Comparison of ENCODE assay signal across 8 cellular contexts in the genomic region with DNA sequence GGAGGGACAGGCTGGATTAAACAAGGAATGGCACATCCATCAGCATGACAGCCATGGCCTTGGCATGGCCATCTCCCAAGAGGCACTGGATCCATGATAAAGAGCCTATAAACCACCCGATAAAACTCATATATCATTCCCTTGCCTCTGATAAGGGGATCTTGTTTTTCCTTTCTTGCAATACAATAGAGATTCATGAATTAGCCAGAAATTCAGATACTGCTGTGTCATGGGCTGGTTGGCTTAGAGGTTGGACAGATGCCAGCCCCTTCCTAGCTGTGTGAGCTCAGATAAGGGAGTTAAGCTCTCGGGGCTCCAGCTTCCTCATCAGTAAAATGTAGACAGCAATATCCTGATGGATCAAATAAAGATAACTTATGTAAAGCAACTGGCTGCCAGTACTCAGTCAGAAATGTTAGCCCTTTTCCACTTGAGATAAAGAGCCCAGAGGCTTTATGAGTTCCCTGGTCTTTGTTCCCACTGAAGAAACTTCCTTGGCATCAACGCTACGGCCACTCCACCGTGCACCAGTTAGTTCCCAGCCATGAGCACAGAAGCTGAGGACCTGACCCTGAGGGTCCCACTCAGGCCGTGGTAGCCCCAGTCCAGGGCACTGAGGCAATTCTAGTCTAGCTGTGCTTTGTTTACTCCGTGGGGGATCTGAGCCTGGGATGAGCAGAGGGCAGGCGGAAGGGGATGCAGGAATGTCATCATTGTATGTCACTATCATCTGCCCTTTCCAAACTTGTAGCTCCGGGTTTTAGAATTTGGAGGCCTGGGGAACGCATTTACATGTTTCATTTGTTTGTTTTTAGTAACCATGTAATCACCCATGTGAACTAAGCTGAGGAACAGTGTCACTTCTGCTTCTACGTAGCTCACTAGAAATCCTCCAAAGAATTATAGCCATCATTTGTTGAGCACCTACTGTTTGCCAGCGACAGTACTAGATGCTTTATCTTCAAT.
DNase-seq lines count a peak whose midpoint lies in the region; ATAC-seq and TF ChIP-seq lines count a peak whose summit lies in the region.

No MANE protein-coding gene starts in this region.

- no peak overlapping the region for H2AFZ ChIP-seq in GM23248
- no peak overlapping the region for H2AFZ ChIP-seq in OCI-LY1 (ENCODE audit: low read length)

- H3K36me3 ChIP-seq in A673 (ENCODE audit: insufficient read depth, low read length, poor library complexity, severe bottlenecking) (no peaks in the 10 kb centered on the region), GM23248 (ENCODE audit: low read depth) (no peaks in the 10 kb centered on the region), OCI-LY1 (ENCODE audit: insufficient read depth, low read length) (no peaks in the 10 kb centered on the region)

- POLR2A ChIA-PET in A673 (lab: Charles Lee; ENCODE audit: low non-redundant PET) = no interaction called here

- no peaks in the 10 kb centered on the region for H3K27me3 Mint-ChIP-seq in T-helper 2 cell treated with Interferon-gamma antibody and Interleukin-4, amounts not matched to agents 5 μg/mL and 100 μg/mL, for 36 hours (ENCODE audit: low read depth)

- no peaks in the 10 kb centered on the region for H3K9me3 ChIP-seq in A673 (ENCODE audit: low read depth, low read length, poor library complexity, severe bottlenecking)
- no peaks in the 10 kb centered on the region for H3K9me3 ChIP-seq in GM23248 (ENCODE audit: low read depth)
- no peaks in the 10 kb centered on the region for H3K9me3 ChIP-seq in OCI-LY1 (ENCODE audit: low read length)

- ATAC-seq in HG03460 (IDR thresholded peaks at IDR 0.05; ENCODE audit: unreplicated experiment) = no peak

- H3K9ac ChIP-seq in GM23248 = no peak overlapping the region
- H3K9ac ChIP-seq in OCI-LY1 (ENCODE audit: low read length) = peak overlapping the region; percentile 48

- H3K27ac ChIP-seq in A673 (ENCODE audit: low read depth, low read length, poor library complexity, severe bottlenecking) (peak overlapping the region; percentile 56), GM23248 (no peak overlapping the region), OCI-LY1 (ENCODE audit: low read depth, low read length, poor library complexity, severe bottlenecking) (peak overlapping the region; percentile 92), epithelial cell of prostate (no peak overlapping the region)

- peak; percentile 86 for DNase-seq in A673 (ENCODE audit: low spot score)
- peak; percentile 81 for DNase-seq in GM23248
- peak; percentile 27 for DNase-seq in epithelial cell of prostate (ENCODE audit: low read depth, low spot score)
- peak; percentile 72 for DNase-seq in myocyte (ENCODE audit: low read depth)
- DNase-seq in NCI-H2081 treated with DMSO at 0.1 percent for 48 hours (lab: John Stamatoyannopoulos, UW) = no peak
- DNase-seq in T-helper 2 cell treated with Interferon-gamma antibody and Interleukin-4, amounts not matched to agents 5 μg/mL and 100 μg/mL, for 36 hours (ENCODE audit: low spot score) = no peak

- TF ChIP-seq CTCF in A673 (conservative IDR thresholded peaks at IDR 0.05; ENCODE audit: low read depth, low read length) = no peak
- no peak for TF ChIP-seq CTCF in OCI-LY1 (IDR thresholded peaks at IDR 0.05; ENCODE audit: low read length)

- H3K4me1 Mint-ChIP-seq in T-helper 2 cell treated with Interferon-gamma antibody and Interleukin-4, amounts not matched to agents 5 μg/mL and 100 μg/mL, for 36 hours (ENCODE audit: low read depth) = peaks cover 8% of the 10 kb centered on the region

- WGBS in GM23248 (ENCODE audit: low coverage in 1 of 2, low lambda C conversion rate in 2 of 2, missing lambda C conversion rate in 2 of 2), 2 experiments = 74% methylated on average over 12 of the region's 12 CpGs

- H3K4me2 ChIP-seq in GM23248 (ENCODE audit: unreplicated experiment) = no peak overlapping the region
- peak overlapping the region; percentile 64 for H3K4me2 ChIP-seq in OCI-LY1 (ENCODE audit: low read length)

- H3K79me2 ChIP-seq in GM23248 (ENCODE audit: insufficient read depth) (no peaks in the 10 kb centered on the region), OCI-LY1 (ENCODE audit: insufficient read depth, low read length) (no peaks in the 10 kb centered on the region)

- in situ Hi-C loops in GM23248 (cut with MboI) = no loop called here

- no TSS peak for BruUV-seq in A673 (replicated peaks; lab: Mats Ljungman, UMichigan)

- H3K4me3 ChIP-seq in A673 (ENCODE audit: low read depth, low read length, poor library complexity, severe bottlenecking) = no peak overlapping the region
- H3K4me3 ChIP-seq in GM23248 = no peak overlapping the region
- H3K4me3 ChIP-seq in OCI-LY1 (ENCODE audit: low read depth, low read length, poor library complexity, severe bottlenecking) = peak overlapping the region; percentile 2

- no peaks in the 10 kb centered on the region for H3F3A ChIP-seq in GM23248 (ENCODE audit: insufficient read depth)
- H3F3A ChIP-seq in OCI-LY1 (ENCODE audit: insufficient read depth, low read length) = no peaks in the 10 kb centered on the region

- peaks cover 3% of the 10 kb centered on the region for H3K36me3 Mint-ChIP-seq in T-helper 2 cell treated with Interferon-gamma antibody and Interleukin-4, amounts not matched to agents 5 μg/mL and 100 μg/mL, for 36 hours (ENCODE audit: low read depth)

- H3K4me1 ChIP-seq in A673 (ENCODE audit: insufficient read depth, low read length, poor library complexity, severe bottlenecking) = peaks cover 16% of the 10 kb centered on the region
- H3K4me1 ChIP-seq in GM23248 (ENCODE audit: insufficient read depth) = peaks cover 5% of the 10 kb centered on the region; the same call in 1 of the 2 replicates
- H3K4me1 ChIP-seq in OCI-LY1 (ENCODE audit: insufficient read depth, low read length, severe bottlenecking) = peaks cover 59% of the 10 kb centered on the region

- H3K27ac Mint-ChIP-seq in T-helper 2 cell treated with Interferon-gamma antibody and Interleukin-4, amounts not matched to agents 5 μg/mL and 100 μg/mL, for 36 hours = no peak overlapping the region

- H3K27me3 ChIP-seq in A673 (replicated peaks; ENCODE audit: insufficient read depth, low read depth, low read length, poor library complexity) = no peaks in the 10 kb centered on the region
- no peaks in the 10 kb centered on the region for H3K27me3 ChIP-seq in GM23248 (replicated peaks; ENCODE audit: insufficient read depth)
- no peaks in the 10 kb centered on the region for H3K27me3 ChIP-seq in OCI-LY1 (ENCODE audit: insufficient read depth, low read length)

- H3K4me3 Mint-ChIP-seq in T-helper 2 cell treated with Interferon-gamma antibody and Interleukin-4, amounts not matched to agents 5 μg/mL and 100 μg/mL, for 36 hours = no peak overlapping the region

- intact Hi-C loops in A673 (cut with micrococcal nuclease; ENCODE audit: unreplicated experiment) = no loop called here

- no peaks in the 10 kb centered on the region for H3K9me3 Mint-ChIP-seq in T-helper 2 cell treated with Interferon-gamma antibody and Interleukin-4, amounts not matched to agents 5 μg/mL and 100 μg/mL, for 36 hours

- CTCF ChIA-PET in A673 (lab: Charles Lee) = interaction anchor here (0.5 to 1.2 kb wide), 2 partner anchors 220 to 254 kb away, joined by 4 to 8 read pairs; partner anchors contain the start of gene NOL7

- H4K20me1 ChIP-seq in GM23248 (ENCODE audit: insufficient read depth) = no peaks in the 10 kb centered on the region
- H4K20me1 ChIP-seq in OCI-LY1 (ENCODE audit: insufficient read depth, low read length) = no peaks in the 10 kb centered on the region

- H3K9me2 ChIP-seq in GM23248 (ENCODE audit: insufficient read depth) (no peaks in the 10 kb centered on the region), OCI-LY1 (ENCODE audit: low read depth, low read length) (no peaks in the 10 kb centered on the region)

Comparison
In these comparisons a context has a peak if more than half of its experiments do, and no peak if none do; other contexts are left out.
1. DNase-seq: peak in A673 (single experiment), GM23248 (single experiment), epithelial cell of prostate (single experiment) and myocyte (single experiment); none in NCI-H2081 treated with DMSO at 0.1 percent for 48 hours (single experiment) and T-helper 2 cell treated with Interferon-gamma antibody and Interleukin-4, amounts not matched to agents 5 μg/mL and 100 μg/mL, for 36 hours (single experiment).
2. H3K27ac ChIP-seq: peak in A673 (single experiment) and OCI-LY1 (single experiment); none in GM23248 (single experiment) and epithelial cell of prostate (single experiment).